In genomic region chrX:120213438-120214265, GRCh38 we compare ENCODE assay signal across 1 cellular context.
TF ChIP-seq lines count a peak whose summit lies in the region.

No MANE protein-coding gene starts in this region.

TF ChIP-seq in GM12878, 131 proteins besides CTCF, POLR2A, EP300 and RAD21:
- TF ChIP-seq SMC3 (IDR thresholded peaks at IDR 0.05; ENCODE audit: borderline replicate concordance, low read length), result peak; percentile 70
- TF ChIP-seq ZNF687 (IDR thresholded peaks at IDR 0.05), result no peak
- TF ChIP-seq NR2C2 (IDR thresholded peaks at IDR 0.05; ENCODE audit: borderline replicate concordance, control insufficient read depth, insufficient read length, low read depth), result no peak
- peak; percentile 66; the same call in 1 of the 2 replicates for TF ChIP-seq REST (IDR thresholded peaks at IDR 0.05; ENCODE audit: low read depth, low read length)
- TF ChIP-seq USF2 (IDR thresholded peaks at IDR 0.05; ENCODE audit: borderline replicate concordance, low read depth, low read length), result no peak
